9 cellular contexts compared by ENCODE assay signal in the genomic region with DNA sequence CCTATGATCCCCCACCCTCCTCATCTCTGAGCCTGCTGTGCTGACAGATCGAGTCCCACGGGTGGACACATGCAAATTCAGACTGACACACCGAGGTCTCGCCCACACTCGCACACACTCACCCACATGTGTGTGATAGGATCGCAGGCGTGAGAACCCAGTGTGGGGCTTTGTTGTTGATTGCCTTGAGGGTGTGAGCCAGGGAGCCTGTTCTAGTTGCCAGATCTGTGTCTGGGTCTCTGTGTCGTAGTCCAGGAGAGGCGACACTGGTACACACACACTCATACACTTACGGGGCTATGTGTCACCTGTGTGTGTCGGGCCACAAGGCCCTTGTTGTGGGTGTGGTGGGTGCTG. TPM values are rescaled to one million over a fixed set of nuclear protein-coding genes. Genes with fewer than 3 reads are reported as not detected.
DNase-seq lines count a peak whose midpoint lies in the region; ATAC-seq and TF ChIP-seq lines count a peak whose summit lies in the region.
"Had no signal": no experiment of that assay in that cellular context is flagged by ENCODE, and none has a peak within 500 bp of the region (broad histone marks: within the 10 kb centered on the region; RNA-seq: fewer than 3 reads in every experiment).

No MANE protein-coding gene starts in this region.

- H3K27me3 ChIP-seq in adipocyte (replicated peaks; ENCODE audit: control insufficient read depth, insufficient read depth, low read length): peaks cover 13% of the 10 kb centered on the region
- no peaks in the 10 kb centered on the region for H3K27me3 ChIP-seq in sigmoid colon

- H3K9me3 ChIP-seq in adipocyte (ENCODE audit: control insufficient read depth, low read length) (no peaks in the 10 kb centered on the region), iPS-18c (ENCODE audit: control insufficient read depth, insufficient read depth, low read length) (peaks cover 3% of the 10 kb centered on the region), sigmoid colon (no peaks in the 10 kb centered on the region)

- TF ChIP-seq POLR2A in sigmoid colon (IDR thresholded peaks at IDR 0.05): no peak

- peak overlapping the region; percentile 61 for H3K4me3 ChIP-seq in adipocyte (ENCODE audit: low read length)
- H3K4me3 ChIP-seq in iPS-18c (ENCODE audit: insufficient read depth, low read depth, low read length): peak overlapping the region; percentile 60; the same call in 1 of the 2 replicates
- peak overlapping the region in 3 of 4 donors; percentile 64 to 91 (median 74) for H3K4me3 ChIP-seq in sigmoid colon

- H3K9ac ChIP-seq in adipocyte (ENCODE audit: low read length): peak overlapping the region; percentile 41

- intact Hi-C loops in sigmoid colon (cut with DNase I): loop anchor here (2.0 kb wide), 1 partner anchor 149 kb away; the partner anchor contains the start of gene MAGEF1

- 16 to 56% methylated on average over 11 of the region's 11 CpGs for WGBS in sigmoid colon, 2 donors

- ATAC-seq in HG03354 (IDR thresholded peaks at IDR 0.05; ENCODE audit: poor library complexity, severe bottlenecking, unreplicated experiment) (no peak), HG02588 (IDR thresholded peaks at IDR 0.05; ENCODE audit: unreplicated experiment) (no peak), HG02885 (IDR thresholded peaks at IDR 0.05; ENCODE audit: poor library complexity, unreplicated experiment) (no peak)

- TF ChIP-seq CTCF in sigmoid colon (IDR thresholded peaks at IDR 0.05): no peak

- H3K27ac ChIP-seq in sigmoid colon: peak overlapping the region; percentile 80 to 89 (median 81)

- H3K36me3 ChIP-seq in adipocyte (ENCODE audit: control insufficient read depth, insufficient read depth, low read length, severe bottlenecking): no peaks in the 10 kb centered on the region
- no peaks in the 10 kb centered on the region for H3K36me3 ChIP-seq in sigmoid colon

- H3K4me1 ChIP-seq in adipocyte (ENCODE audit: control insufficient read depth, insufficient read depth, low read length): peaks cover 36% of the 10 kb centered on the region
- H3K4me1 ChIP-seq in sigmoid colon: peaks cover 0 to 76% (median 56%) of the 10 kb centered on the region in 4 donors

- no peak for TF ChIP-seq EP300 in sigmoid colon (IDR thresholded peaks at IDR 0.05)

- peak; percentile 67 for DNase-seq in ELF-1 (ENCODE audit: low read depth, low spot score)
- DNase-seq in adipocyte (ENCODE audit: low read depth): no peak
- no peak for DNase-seq in sigmoid colon
- no peak for DNase-seq in NK-92 (lab: John Stamatoyannopoulos, UW; ENCODE audit: unreplicated experiment)
- DNase-seq: DND-41 had no signal

RNA-seq across cellular contexts. Expression of gene EPHB3, which starts 2.0 kb away (rescaled TPM):
- total RNA-seq in sigmoid colon: 1 to 10 TPM; 1.8 to 2.8 (median 2.2) TPM
- polyA plus RNA-seq in sigmoid colon: 10 to 100 TPM in 1 of 3 donors, 1 to 10 TPM in 2; 1.6 to 20.2 (median 1.8) TPM
